ENCODE assay signal across 20 cellular contexts in the genomic region with DNA sequence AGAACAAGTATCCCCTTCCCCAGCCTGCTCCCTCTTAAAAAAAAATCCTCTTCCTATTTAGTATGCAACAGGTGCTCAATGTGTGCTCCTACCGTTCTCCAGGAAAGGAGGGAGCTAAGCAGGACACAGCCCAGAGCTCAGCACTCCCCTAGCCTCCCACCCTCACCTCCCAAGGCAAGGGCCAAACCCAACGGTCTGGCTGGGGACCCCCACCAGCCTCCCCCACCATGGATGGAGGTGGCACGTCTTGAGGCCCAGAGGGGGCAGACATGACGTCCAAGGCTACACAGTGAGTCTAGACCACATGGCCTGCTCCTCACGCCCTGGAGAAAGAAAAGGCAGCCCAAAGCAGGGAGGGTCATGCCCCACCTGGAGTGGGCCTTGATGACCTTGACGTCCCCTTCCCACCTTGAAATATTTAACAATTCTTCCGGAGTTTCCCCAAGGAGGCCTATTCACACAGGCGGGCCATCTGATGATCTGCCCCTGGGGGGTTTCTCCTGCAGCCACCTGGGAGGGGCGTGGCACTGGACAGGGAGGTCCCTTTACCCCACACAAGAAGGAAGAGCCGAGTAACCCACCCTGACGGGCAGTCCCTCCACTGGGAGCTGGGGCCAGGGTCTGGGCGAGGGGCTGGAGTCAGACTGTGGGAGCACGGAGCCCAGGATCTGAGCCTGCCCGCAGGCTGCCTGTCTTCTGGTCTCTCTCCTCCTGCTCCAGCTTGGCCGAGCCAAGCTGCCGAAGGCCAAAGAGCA.
DNase-seq lines count a peak whose midpoint lies in the region; ATAC-seq and TF ChIP-seq lines count a peak whose summit lies in the region.
"Had no signal": no experiment of that assay in that cellular context is flagged by ENCODE, and none has a peak within 500 bp of the region (broad histone marks: within the 10 kb centered on the region; RNA-seq: fewer than 3 reads in every experiment).

No MANE protein-coding gene starts in this region.

- H3K27ac ChIP-seq in KOPT-K1 (ENCODE audit: low read depth, low read length, poor library complexity, severe bottlenecking) (peak overlapping the region; percentile 84), mesenchymal stem cell (ENCODE audit: low read length, poor library complexity, severe bottlenecking) (no peak overlapping the region)
- H3K27ac ChIP-seq in CD4-positive, alpha-beta memory T cell (ENCODE audit: low read depth, low read length): no peak overlapping the region
- H3K27ac ChIP-seq: 22Rv1, HL-60, PC-9, SJSA1 had no signal

- H2BK12ac ChIP-seq in mesenchymal stem cell (ENCODE audit: low read length in 2 of 2): no peak overlapping the region

- H2BK15ac ChIP-seq in mesenchymal stem cell (ENCODE audit: low read depth, poor library complexity, severe bottlenecking): no peak overlapping the region

- intact Hi-C loops in CD4-positive, alpha-beta memory T cell (cut with micrococcal nuclease): no loop called here

- H3K4me1 Mint-ChIP-seq in activated CD4-positive, alpha-beta T cell treated with anti-CD3 and anti-CD28 coated beads, Interleukin-2, amount 10 ng/mL, durations not matched to agents 7 days and 5 days: peaks cover 33% of the 10 kb centered on the region
- H3K4me1 Mint-ChIP-seq in type B pancreatic cell (ENCODE audit: unreplicated experiment): peaks cover 16% of the 10 kb centered on the region
- peaks cover 0 to 11% (median 3%) of the 10 kb centered on the region in 4 donors for H3K4me1 Mint-ChIP-seq in CD4-positive, alpha-beta memory T cell

- H3K4me1 ChIP-seq in mesenchymal stem cell (ENCODE audit: control insufficient read depth, insufficient read depth, low read depth, low read length): peaks cover 8% of the 10 kb centered on the region
- no peaks in the 10 kb centered on the region for H3K4me1 ChIP-seq in CD4-positive, alpha-beta memory T cell (ENCODE audit: insufficient read depth, low read length)

- H4K91ac ChIP-seq in mesenchymal stem cell (ENCODE audit: low read length): no peak overlapping the region

- no peak overlapping the region for H2AK5ac ChIP-seq in mesenchymal stem cell (ENCODE audit: low read length, severe bottlenecking)

- 75% methylated on average over 16 of the region's 16 CpGs for WGBS in mesenchymal stem cell

- peaks cover 36% of the 10 kb centered on the region for H3K27me3 Mint-ChIP-seq in activated CD4-positive, alpha-beta T cell treated with anti-CD3 and anti-CD28 coated beads, Interleukin-2, amount 10 ng/mL, durations not matched to agents 7 days and 5 days
- peaks cover 10% of the 10 kb centered on the region for H3K27me3 Mint-ChIP-seq in type B pancreatic cell
- peaks cover 22 to 29% of the 10 kb centered on the region in 2 donors for H3K27me3 Mint-ChIP-seq in CD4-positive, alpha-beta memory T cell

- ATAC-seq in HG03135 (IDR thresholded peaks at IDR 0.05; ENCODE audit: unreplicated experiment): no peak

- H3K27ac Mint-ChIP-seq in activated CD4-positive, alpha-beta T cell treated with anti-CD3 and anti-CD28 coated beads, Interleukin-2, amount 10 ng/mL, durations not matched to agents 7 days and 5 days: peak overlapping the region; percentile 34
- H3K27ac Mint-ChIP-seq in type B pancreatic cell: peak overlapping the region; percentile 41
- H3K27ac Mint-ChIP-seq in CD4-positive, alpha-beta memory T cell: no peak overlapping the region
- H3K27ac Mint-ChIP-seq: H9 had no signal

- H3K9me3 ChIP-seq in KOPT-K1 (ENCODE audit: insufficient read depth, low read length, poor library complexity, severe bottlenecking) (no peaks in the 10 kb centered on the region), mesenchymal stem cell (ENCODE audit: control insufficient read depth, low read length) (no peaks in the 10 kb centered on the region)
- H3K9me3 ChIP-seq in CD4-positive, alpha-beta memory T cell (ENCODE audit: control insufficient read depth in 1 of 2, low read length in 2 of 2): no peaks in the 10 kb centered on the region
- H3K9me3 ChIP-seq: SJSA1 had no signal

- H3K23ac ChIP-seq in mesenchymal stem cell (ENCODE audit: low read length in 2 of 2): no peak overlapping the region

- H3K27me3 ChIP-seq in mesenchymal stem cell (ENCODE audit: control insufficient read depth in 1 of 2, insufficient read depth in 1 of 2, low read length in 2 of 2): peaks cover 63 to 84% of the 10 kb centered on the region in 2 experiments
- peaks cover 3% of the 10 kb centered on the region for H3K27me3 ChIP-seq in CD4-positive, alpha-beta memory T cell (ENCODE audit: insufficient read depth, low read length)

- CTCF ChIA-PET in activated CD4-positive, alpha-beta T cell treated with anti-CD3 and anti-CD28 coated beads, Interleukin-2, amount 10 ng/mL, durations not matched to agents 7 days and 5 days (lab: Charles Lee): interaction anchor here (0.6 kb wide), 1 partner anchor 203 kb away, joined by 4 read pairs; no protein-coding TSS in a partner anchor
- CTCF ChIA-PET in CD4-positive, alpha-beta memory T cell (lab: Charles Lee; ENCODE audit: partially characterized antibody): no interaction called here

- no peak overlapping the region for H3K9ac ChIP-seq in mesenchymal stem cell (ENCODE audit: low read length)

- no peak for DNase-seq in activated CD4-positive, alpha-beta T cell treated with anti-CD3 and anti-CD28 coated beads, Interleukin-2, amount 10 ng/mL, durations not matched to agents 7 days and 5 days
- DNase-seq in activated CD4-positive, alpha-beta T cell treated with anti-CD3 and anti-CD28 coated beads for 48 hours: no peak
- DNase-seq in mesenchymal stem cell (no peak), type B pancreatic cell (ENCODE audit: extremely low spot score, unreplicated experiment) (no peak), AG20443 (ENCODE audit: low spot score) (no peak)
- DNase-seq in CD4-positive, alpha-beta memory T cell: no peak
- DNase-seq: DMS153, KBM-7, NCI-H1048, NCI-H146, NCI-H2081 treated with DMSO at 0.1 percent for 48 hours, NCI-H510A, NCI-H774, PC-9 had no signal

- H3K36me3 Mint-ChIP-seq in activated CD4-positive, alpha-beta T cell treated with anti-CD3 and anti-CD28 coated beads, Interleukin-2, amount 10 ng/mL, durations not matched to agents 7 days and 5 days (ENCODE audit: low read depth): no peaks in the 10 kb centered on the region
- H3K36me3 Mint-ChIP-seq in type B pancreatic cell: no peaks in the 10 kb centered on the region
- no peaks in the 10 kb centered on the region for H3K36me3 Mint-ChIP-seq in CD4-positive, alpha-beta memory T cell

- no peak overlapping the region for H2BK120ac ChIP-seq in mesenchymal stem cell (ENCODE audit: low read depth, low read length)

- no peak for TF ChIP-seq CTCF in type B pancreatic cell (conservative IDR thresholded peaks at IDR 0.05)

- POLR2A ChIA-PET in activated CD4-positive, alpha-beta T cell treated with anti-CD3 and anti-CD28 coated beads, Interleukin-2, amount 10 ng/mL, durations not matched to agents 7 days and 5 days (lab: Charles Lee): no interaction called here
- POLR2A ChIA-PET in CD4-positive, alpha-beta memory T cell (lab: Charles Lee; ENCODE audit: partially characterized antibody): no interaction called here

- H3K4me3 Mint-ChIP-seq in activated CD4-positive, alpha-beta T cell treated with anti-CD3 and anti-CD28 coated beads, Interleukin-2, amount 10 ng/mL, durations not matched to agents 7 days and 5 days: no peak overlapping the region
- H3K4me3 Mint-ChIP-seq in type B pancreatic cell: peak overlapping the region; percentile 69
- no peak overlapping the region for H3K4me3 Mint-ChIP-seq in CD4-positive, alpha-beta memory T cell

- peak overlapping the region; percentile 39 for H4K8ac ChIP-seq in mesenchymal stem cell (ENCODE audit: low read length)

- H3K79me1 ChIP-seq in mesenchymal stem cell (replicated peaks; ENCODE audit: low read length, poor library complexity, severe bottlenecking): no peaks in the 10 kb centered on the region

- H3K4ac ChIP-seq in mesenchymal stem cell (ENCODE audit: low read depth in 1 of 2, low read length in 2 of 2): no peak overlapping the region

- H3K4me2 ChIP-seq in mesenchymal stem cell (ENCODE audit: low read length, poor library complexity, severe bottlenecking): no peak overlapping the region
- H3K4me2 ChIP-seq: PC-9 had no signal

- peak overlapping the region in 1 of 2 experiments; percentile 1 for H3K4me3 ChIP-seq in mesenchymal stem cell (ENCODE audit: insufficient read depth in 1 of 2, low read depth in 1 of 2, low read length in 2 of 2)
- no peak overlapping the region for H3K4me3 ChIP-seq in CD4-positive, alpha-beta memory T cell (ENCODE audit: low read length in 2 of 2)
- H3K4me3 ChIP-seq: PC-9, SJSA1 had no signal

- no peak overlapping the region for H2AFZ ChIP-seq in mesenchymal stem cell (ENCODE audit: low read depth, low read length)
- H2AFZ ChIP-seq: PC-9 had no signal

- H3K36me3 ChIP-seq in KOPT-K1 (ENCODE audit: insufficient read depth, low read length): no peaks in the 10 kb centered on the region
- no peaks in the 10 kb centered on the region for H3K36me3 ChIP-seq in mesenchymal stem cell (ENCODE audit: control insufficient read depth in 1 of 2, insufficient read depth in 2 of 2, low read depth in 1 of 2, low read length in 2 of 2)
- H3K36me3 ChIP-seq in CD4-positive, alpha-beta memory T cell (ENCODE audit: insufficient read depth, low read length): no peaks in the 10 kb centered on the region
- H3K36me3 ChIP-seq: SJSA1 had no signal

- H3K18ac ChIP-seq in mesenchymal stem cell (ENCODE audit: low read depth in 1 of 2, low read length in 2 of 2): no peak overlapping the region

- no peak overlapping the region for H3K14ac ChIP-seq in mesenchymal stem cell (ENCODE audit: low read length in 2 of 2)

- no peaks in the 10 kb centered on the region for H3K9me3 Mint-ChIP-seq in activated CD4-positive, alpha-beta T cell treated with anti-CD3 and anti-CD28 coated beads, Interleukin-2, amount 10 ng/mL, durations not matched to agents 7 days and 5 days
- H3K9me3 Mint-ChIP-seq in type B pancreatic cell: no peaks in the 10 kb centered on the region
- H3K9me3 Mint-ChIP-seq in CD4-positive, alpha-beta memory T cell: no peaks in the 10 kb centered on the region
- H3K9me3 Mint-ChIP-seq: H9 had no signal

- H2BK5ac ChIP-seq in mesenchymal stem cell (ENCODE audit: low read depth, low read length, poor library complexity, severe bottlenecking): no peak overlapping the region

Comparison
In these comparisons a context has a peak if more than half of its experiments do, and no peak if none do; other contexts are left out.
1. H3K27ac Mint-ChIP-seq: peak in activated CD4-positive, alpha-beta T cell treated with anti-CD3 and anti-CD28 coated beads, Interleukin-2, amount 10 ng/mL, durations not matched to agents 7 days and 5 days (single experiment) and type B pancreatic cell (single experiment); none in CD4-positive, alpha-beta memory T cell (0 of 7).